10 cellular contexts compared by ENCODE assay signal in the genomic region with DNA sequence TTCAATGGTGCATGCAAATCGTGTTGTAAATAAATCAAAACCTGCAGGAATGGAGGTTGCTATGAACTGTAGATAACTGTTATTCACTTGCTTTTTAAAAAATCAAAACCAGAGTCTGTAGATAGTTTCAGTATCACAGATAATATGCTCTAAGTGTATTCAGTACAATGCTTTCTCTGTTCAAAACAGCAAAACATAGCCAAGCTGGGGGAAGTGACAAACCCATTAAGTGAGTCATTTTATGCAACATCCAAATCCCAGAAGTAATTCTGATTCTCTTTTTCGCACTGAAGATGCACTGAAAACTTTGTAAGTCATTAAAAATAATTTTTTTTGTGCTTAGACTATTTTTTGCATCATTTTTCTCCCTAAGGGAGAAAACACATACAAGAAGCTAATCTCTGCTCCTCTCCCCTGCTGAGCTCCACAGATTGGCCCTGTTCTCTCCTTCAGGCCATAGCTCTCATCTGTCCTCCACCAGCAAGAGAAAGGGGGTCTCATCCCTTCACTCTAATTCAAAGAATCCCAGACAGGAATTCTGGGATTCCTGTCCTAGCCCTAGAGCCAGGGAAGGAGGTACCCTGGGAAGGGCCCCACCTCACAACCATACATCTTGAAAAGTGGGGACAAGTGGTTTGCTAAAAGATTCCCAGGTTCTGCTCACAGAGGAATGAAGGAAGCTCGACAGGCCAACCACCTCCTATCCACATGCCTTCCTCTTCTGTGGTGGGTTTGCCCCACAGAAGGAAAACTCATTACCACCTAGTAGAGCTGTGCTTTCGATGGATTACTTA. TPM values are rescaled to one million over a fixed set of nuclear protein-coding genes. Genes with fewer than 3 reads are reported as not detected.
DNase-seq lines count a peak whose midpoint lies in the region; ATAC-seq, FAIRE-seq and TF ChIP-seq lines count a peak whose summit lies in the region.
"Had no signal": no experiment of that assay in that cellular context is flagged by ENCODE, and none has a peak within 500 bp of the region (broad histone marks: within the 10 kb centered on the region; RNA-seq: fewer than 3 reads in every experiment).

No MANE protein-coding gene starts in this region.

- H4K5ac ChIP-seq in H9 (ENCODE audit: insufficient read length, low read depth, low read length): no peak overlapping the region

- no peak overlapping the region for H3K14ac ChIP-seq in H9 (ENCODE audit: insufficient read depth, low read length)

- DNase-seq in A673 (ENCODE audit: low spot score): peak; percentile 63
- peak; percentile 90 for DNase-seq in HT1080 (ENCODE audit: low read depth)
- peak in 1 of 2 donors; percentile 45 for DNase-seq in frontal cortex (ENCODE audit: low spot score in 2 of 2)
- no peak for DNase-seq in testis
- no peak for DNase-seq in RCC 7860 (ENCODE audit: low spot score)
- DNase-seq in H9: no peak
- no peak for DNase-seq in LoVo (ENCODE audit: low spot score)
- DNase-seq: Caco-2, pancreas had no signal

- H2AK5ac ChIP-seq in H9 (ENCODE audit: insufficient read length, low read length): no peak overlapping the region

- TF ChIP-seq POLR2A in testis (IDR thresholded peaks at IDR 0.05): no peak

- H4K20me1 ChIP-seq in H9 (ENCODE audit: control insufficient read depth, insufficient read depth, insufficient read length): no peaks in the 10 kb centered on the region

- H3K4ac ChIP-seq in H9 (ENCODE audit: low read depth, low read length): no peak overlapping the region

- H3K27ac ChIP-seq in A673 (ENCODE audit: low read depth, low read length, poor library complexity, severe bottlenecking) (peak overlapping the region; percentile 22), testis (peak overlapping the region in 1 of 2 donors; percentile 7), H9 (ENCODE audit: insufficient read length, low read depth, low read length) (no peak overlapping the region)

- no peak overlapping the region for H3K4me2 ChIP-seq in H9 (ENCODE audit: insufficient read depth, insufficient read length, low read length)

- FAIRE-seq in frontal cortex (lab: Jason Lieb, UNC) (peak; percentile 90), RCC 7860 (lab: Jason Lieb, UNC) (no peak)
- FAIRE-seq: pancreas had no signal

- H2BK20ac ChIP-seq in H9 (ENCODE audit: low read depth, low read length, poor library complexity, severe bottlenecking): no peak overlapping the region

- H3K9me3 ChIP-seq in A673 (ENCODE audit: low read depth, low read length, poor library complexity, severe bottlenecking): no peaks in the 10 kb centered on the region
- H3K9me3 ChIP-seq in testis: no peaks in the 10 kb centered on the region
- no peaks in the 10 kb centered on the region for H3K9me3 ChIP-seq in H9 (ENCODE audit: control insufficient read depth, low read depth, low read length)
- H3K9me3 ChIP-seq: Caco-2, pancreas had no signal

- H3K79me2 ChIP-seq in H9 (ENCODE audit: insufficient read depth, low read length): no peaks in the 10 kb centered on the region

- 66 to 68% methylated on average over 4 of the region's 4 CpGs for WGBS in testis, 2 donors
- no CpG with 5 or more reads among the region's 4 CpGs for WGBS in H9 (ENCODE audit: extremely low coverage, insufficient read length, low lambda C conversion rate)

- H3K4me3 ChIP-seq in A673 (ENCODE audit: low read depth, low read length, poor library complexity, severe bottlenecking): no peak overlapping the region
- no peak overlapping the region for H3K4me3 ChIP-seq in testis
- H3K4me3 ChIP-seq: pancreas had no signal

- H4K91ac ChIP-seq in H9 (ENCODE audit: insufficient read length, low read depth, low read length): no peak overlapping the region

- H3K56ac ChIP-seq in H9 (ENCODE audit: insufficient read length, low read depth, low read length): no peak overlapping the region

- H2BK12ac ChIP-seq in H9 (ENCODE audit: insufficient read length, low read depth, low read length): no peak overlapping the region

- BruUV-seq in A673 (replicated peaks; lab: Mats Ljungman, UMichigan): no TSS peak

- no peaks in the 10 kb centered on the region for H3K36me3 Mint-ChIP-seq in H9 (ENCODE audit: insufficient read depth in 1 of 3, low read depth in 3 of 3)

- no peaks in the 10 kb centered on the region for H3K27me3 Mint-ChIP-seq in H9 (ENCODE audit: low read depth)

- CTCF ChIA-PET in A673 (lab: Charles Lee): no interaction called here

- H3K4me1 Mint-ChIP-seq in H9: peaks cover 25 to 30% of the 10 kb centered on the region in 2 experiments

- H2BK15ac ChIP-seq in H9 (ENCODE audit: low read depth, low read length): no peak overlapping the region

- intact Hi-C loops in A673 (cut with micrococcal nuclease; ENCODE audit: unreplicated experiment) (no loop called here), testis (cut with DNase I; ENCODE audit: low total_unique reads) (no loop called here)

- H2AFZ ChIP-seq in H9 (ENCODE audit: low read length): no peak overlapping the region

- H3K23me2 ChIP-seq in H9 (ENCODE audit: insufficient read length, low read depth, low read length, poor library complexity, severe bottlenecking): peaks cover 6% of the 10 kb centered on the region

- H4K8ac ChIP-seq in H9 (replicated peaks; ENCODE audit: insufficient read length, low read depth, low read length): no peak overlapping the region

- H3K36me3 ChIP-seq in A673 (ENCODE audit: insufficient read depth, low read length, poor library complexity, severe bottlenecking): no peaks in the 10 kb centered on the region
- no peaks in the 10 kb centered on the region for H3K36me3 ChIP-seq in testis (ENCODE audit: low read depth, missing control alignments)
- H3K36me3 ChIP-seq: pancreas had no signal

- H3K79me1 ChIP-seq in H9 (ENCODE audit: insufficient read depth, low read depth, low read length, poor library complexity, severe bottlenecking): no peaks in the 10 kb centered on the region

- H3K23ac ChIP-seq in H9 (ENCODE audit: insufficient read length, low read depth, low read length): no peak overlapping the region

- TF ChIP-seq CTCF in A673 (conservative IDR thresholded peaks at IDR 0.05; ENCODE audit: low read depth, low read length): no peak
- no peak for TF ChIP-seq CTCF in testis (IDR thresholded peaks at IDR 0.05)
- TF ChIP-seq CTCF in H9 (conservative IDR thresholded peaks at IDR 0.05): no peak

- H3K9me3 Mint-ChIP-seq in H9: no peaks in the 10 kb centered on the region; a peak in 2 of 5 replicates

- peak; percentile 62 for ATAC-seq in GM19455 (IDR thresholded peaks at IDR 0.05; ENCODE audit: unreplicated experiment)

- H2BK5ac ChIP-seq in H9 (ENCODE audit: insufficient read length, low read length): no peak overlapping the region

- no peak overlapping the region for H3K18ac ChIP-seq in H9 (ENCODE audit: insufficient read length, low read depth, low read length)

- no peak overlapping the region for H3K4me3 Mint-ChIP-seq in H9

- POLR2A ChIA-PET in A673 (lab: Charles Lee; ENCODE audit: low non-redundant PET): interaction anchor here (0.7 to 0.9 kb wide), 2 partner anchors 18 to 795 kb away, joined by 3 read pairs; no protein-coding TSS in a partner anchor

- no peaks in the 10 kb centered on the region for H3K27me3 ChIP-seq in A673 (replicated peaks; ENCODE audit: insufficient read depth, low read depth, low read length, poor library complexity)
- H3K27me3 ChIP-seq in testis: no peaks in the 10 kb centered on the region
- no peaks in the 10 kb centered on the region for H3K27me3 ChIP-seq in H9 (ENCODE audit: insufficient read depth, low read length)
- H3K27me3 ChIP-seq: pancreas had no signal

- no peak overlapping the region for H3T11ph ChIP-seq in H9 (ENCODE audit: low read length)

- no peak overlapping the region for H3K27ac Mint-ChIP-seq in H9

- H2BK120ac ChIP-seq in H9 (ENCODE audit: low read depth, low read length, poor library complexity, severe bottlenecking): no peak overlapping the region

- H3K4me1 ChIP-seq in A673 (ENCODE audit: insufficient read depth, low read length, poor library complexity, severe bottlenecking) (peaks cover 31% of the 10 kb centered on the region), testis (peaks cover 6% of the 10 kb centered on the region), H9 (ENCODE audit: insufficient read depth, low read length) (peaks cover 2% of the 10 kb centered on the region; the same call in 1 of the 2 replicates)
- H3K4me1 ChIP-seq: pancreas had no signal

- H3K9ac ChIP-seq in H9 (ENCODE audit: extremely low read depth, insufficient read length, low read length): no peak overlapping the region

RNA-seq across cellular contexts. Expression of a gene that starts 4.9 kb away (rescaled TPM):
- total RNA-seq in A673 (2021) (49.7 and 49.8 TPM in 2 replicates), frontal cortex (29.8 TPM), testis (1 to 10 TPM; 1.2 to 2.7 TPM), H9 (2021) (6.8 and 7.5 TPM in 2 replicates)
- 0.30 TPM in 1 of 2 replicates, not detected in the other for total RNA-seq in HT1080 (2014; rRNA removed; shearing (Covaris generic))
- 0.17 and 0.35 TPM in 2 replicates for polyA plus RNA-seq in HT1080 (2015; cell fraction: cytosol; rRNA removed)
- polyA plus RNA-seq in HT1080 (2015; cell fraction: nucleus; rRNA removed): not detected in 2 replicates
- 3.5 TPM for polyA plus RNA-seq in testis (ENCODE audit: insufficient read depth, low read depth, low replicate concordance)

Comparison
In these comparisons a context has a peak if more than half of its experiments do, and no peak if none do; other contexts are left out.
1. DNase-seq: peak in A673 (single experiment) and HT1080 (single experiment); none in testis (single experiment), RCC 7860 (single experiment), H9 (single experiment) and LoVo (single experiment).